8 cellular contexts compared by ENCODE assay signal in genomic region chr2:84946204-84947009, GRCh38. TPM values are rescaled to one million over a fixed set of nuclear protein-coding genes. Genes with fewer than 3 reads are reported as not detected.
DNase-seq lines count a peak whose midpoint lies in the region; ATAC-seq, FAIRE-seq and TF ChIP-seq lines count a peak whose summit lies in the region.

No MANE protein-coding gene starts in this region.

- H3K4me1 Mint-ChIP-seq in CD14-positive monocyte, result peaks cover 39% of the 10 kb centered on the region
- peaks cover 44% of the 10 kb centered on the region for H3K4me1 Mint-ChIP-seq in T-helper 2 cell treated with Interferon-gamma antibody and Interleukin-4, amounts not matched to agents 5 μg/mL and 100 μg/mL, for 36 hours (ENCODE audit: low read depth)

- H3K4me2 ChIP-seq in GM12878 (ENCODE audit: control insufficient read depth, insufficient read depth) (peak overlapping the region; percentile 87), osteoblast (ENCODE audit: insufficient read depth, low read length) (peak overlapping the region; percentile 69)

- no TSS peak for BruUV-seq in GM12878 (replicated peaks; lab: Mats Ljungman, UMichigan)

- no peaks in the 10 kb centered on the region for H3K9me3 ChIP-seq in GM12878 (replicated peaks; ENCODE audit: control insufficient read depth, insufficient read depth, low read length)
- no peaks in the 10 kb centered on the region for H3K9me3 ChIP-seq in osteoblast (ENCODE audit: low read depth, low read length)
- H3K9me3 ChIP-seq in testis, result no peaks in the 10 kb centered on the region

- H3K79me2 ChIP-seq in GM12878 (ENCODE audit: control insufficient read depth, insufficient read depth, low read length) (peaks cover 60% of the 10 kb centered on the region), osteoblast (ENCODE audit: insufficient read depth, low read length) (no peaks in the 10 kb centered on the region)

- H3K4me1 ChIP-seq in GM12878 (ENCODE audit: control insufficient read depth, insufficient read depth, low read length), result peaks cover 31% of the 10 kb centered on the region
- H3K4me1 ChIP-seq in osteoblast (ENCODE audit: insufficient read depth, low read length), result peaks cover 6% of the 10 kb centered on the region
- H3K4me1 ChIP-seq in testis, result no peaks in the 10 kb centered on the region

- no peaks in the 10 kb centered on the region for H3K27me3 ChIP-seq in GM12878 (replicated peaks in 1 of 2; ENCODE audit: control insufficient read depth in 2 of 2, insufficient read depth in 2 of 2, low read length in 1 of 2)
- no peaks in the 10 kb centered on the region for H3K27me3 ChIP-seq in osteoblast (ENCODE audit: insufficient read depth, low read length)
- H3K27me3 ChIP-seq in testis, result no peaks in the 10 kb centered on the region

- TF ChIP-seq CTCF in CD14-positive monocyte (IDR thresholded peaks at IDR 0.05), result no peak
- peak in 2 of 3 experiments; percentile 31 to 39; a peak in 3 of 6 replicates for TF ChIP-seq CTCF in GM12878 (IDR thresholded peaks at IDR 0.05 in 2 of 3, conservative IDR thresholded peaks at IDR 0.05 in 1 of 3; ENCODE audit: control insufficient read depth in 2 of 3, extremely low read depth in 1 of 3, insufficient read depth in 1 of 3, low read depth in 3 of 3, low read length in 3 of 3)
- no peak for TF ChIP-seq CTCF in osteoblast (IDR thresholded peaks at IDR 0.05; ENCODE audit: extremely low read depth, low read depth, low read length)
- TF ChIP-seq CTCF in testis (IDR thresholded peaks at IDR 0.05), result no peak

- intact Hi-C loops in CD14-positive monocyte (cut with micrococcal nuclease), result no loop called here
- intact Hi-C loops in GM12878 (cut with micrococcal nuclease; ENCODE audit: unreplicated experiment), result loop anchor here (1.0 kb wide), 2 partner anchors 19 to 24 kb away; no protein-coding TSS in a partner anchor
- intact Hi-C loops in testis (cut with DNase I; ENCODE audit: low total_unique reads), result no loop called here

- peak overlapping the region; percentile 62 for H3K4me3 ChIP-seq in GM12878
- no peak overlapping the region for H3K4me3 ChIP-seq in osteoblast (ENCODE audit: insufficient read depth, low read length)
- no peak overlapping the region for H3K4me3 ChIP-seq in testis

- TF ChIP-seq POLR2A in GM12878 (IDR thresholded peaks at IDR 0.05; ENCODE audit: low read depth, low read length) (peak; percentile 75), testis (IDR thresholded peaks at IDR 0.05) (no peak)

- peaks cover 0 to 2% (median 0%) of the 10 kb centered on the region in 3 donors for H3K27me3 Mint-ChIP-seq in CD14-positive monocyte (ENCODE audit: low read depth in 3 of 3)
- no peaks in the 10 kb centered on the region for H3K27me3 Mint-ChIP-seq in T-helper 2 cell treated with Interferon-gamma antibody and Interleukin-4, amounts not matched to agents 5 μg/mL and 100 μg/mL, for 36 hours (ENCODE audit: low read depth)

- peak; percentile 8 to 45; a peak in 1 of 4 replicates for TF ChIP-seq EP300 in GM12878 (IDR thresholded peaks at IDR 0.05; ENCODE audit: borderline replicate concordance in 1 of 2, control insufficient read depth in 1 of 2, low read depth in 2 of 2, low read length in 2 of 2)

- in situ Hi-C loops in GM12878 (cut with MboI), result loop anchor here (25.0 kb wide), 1 partner anchor 1491 kb away; the partner anchor contains the start of gene KDM3A

- DNase-seq in CD14-positive monocyte (ENCODE audit: low spot score), result peak; percentile 57
- DNase-seq in T-helper 2 cell treated with Interferon-gamma antibody and Interleukin-4, amounts not matched to agents 5 μg/mL and 100 μg/mL, for 36 hours (ENCODE audit: low spot score), result peak; percentile 85
- peak; percentile 93 for DNase-seq in GM12878 (ENCODE audit: low read depth, low spot score)
- peak; percentile 84 for DNase-seq in osteoblast (ENCODE audit: insufficient read length, low spot score, missing footprints)
- no peak for DNase-seq in testis
- DNase-seq in NCI-H526 treated with DMSO at 0.1 percent for 48 hours (lab: John Stamatoyannopoulos, UW), result no peak

- SMC1A ChIA-PET in GM12878 (lab: Charles Lee; ENCODE audit: uncharacterized antibody, unreplicated experiment), result interaction anchor here (0.6 to 22.1 kb wide), 20 partner anchors 9 to 488 kb away, joined by 3 to 378 read pairs (median 5); partner anchors contain the start of gene KCMF1

- H3K9me3 Mint-ChIP-seq in CD14-positive monocyte, result peaks cover 0 to 2% (median 2%) of the 10 kb centered on the region in 7 donors
- H3K9me3 Mint-ChIP-seq in T-helper 2 cell treated with Interferon-gamma antibody and Interleukin-4, amounts not matched to agents 5 μg/mL and 100 μg/mL, for 36 hours, result no peaks in the 10 kb centered on the region

- RAD21 ChIA-PET in GM12878 (lab: Charles Lee; ENCODE audit: unreplicated experiment), result interaction anchor here (0.7 to 10.8 kb wide), 17 partner anchors 8 to 354 kb away, joined by 3 to 300 read pairs (median 6); partner anchors contain the start of gene KCMF1

- H4K20me1 ChIP-seq in GM12878 (ENCODE audit: control insufficient read depth, insufficient read depth), result no peaks in the 10 kb centered on the region
- H4K20me1 ChIP-seq in osteoblast (ENCODE audit: insufficient read depth, low read length), result no peaks in the 10 kb centered on the region

- peak overlapping the region; percentile 84 to 96 (median 92) for H3K27ac Mint-ChIP-seq in CD14-positive monocyte
- peak overlapping the region; percentile 93 for H3K27ac Mint-ChIP-seq in T-helper 2 cell treated with Interferon-gamma antibody and Interleukin-4, amounts not matched to agents 5 μg/mL and 100 μg/mL, for 36 hours

- H3K36me3 Mint-ChIP-seq in CD14-positive monocyte, result no peaks in the 10 kb centered on the region
- peaks cover 43% of the 10 kb centered on the region for H3K36me3 Mint-ChIP-seq in T-helper 2 cell treated with Interferon-gamma antibody and Interleukin-4, amounts not matched to agents 5 μg/mL and 100 μg/mL, for 36 hours (ENCODE audit: low read depth)

- H3K4me3 Mint-ChIP-seq in CD14-positive monocyte, result peak overlapping the region; percentile 58 to 70
- H3K4me3 Mint-ChIP-seq in T-helper 2 cell treated with Interferon-gamma antibody and Interleukin-4, amounts not matched to agents 5 μg/mL and 100 μg/mL, for 36 hours, result peak overlapping the region; percentile 50

- H3K9ac ChIP-seq in GM12878 (ENCODE audit: control insufficient read depth, insufficient read depth, low read length), result peak overlapping the region; percentile 36; the same call in 1 of the 2 replicates

- FAIRE-seq in GM12878 (lab: Jason Lieb, UNC), result peak; percentile 38

- ATAC-seq in GM19463 (IDR thresholded peaks at IDR 0.05; ENCODE audit: unreplicated experiment) (peak; percentile 62), HG03520 (IDR thresholded peaks at IDR 0.05; ENCODE audit: unreplicated experiment) (peak; percentile 74), GM12878 (peak; percentile 72)

- H2AFZ ChIP-seq in GM12878 (ENCODE audit: control insufficient read depth, low read depth, low read length), result peak overlapping the region; percentile 49
- peak overlapping the region; percentile 93 for H2AFZ ChIP-seq in osteoblast (ENCODE audit: low read length)

- H3K36me3 ChIP-seq in GM12878 (ENCODE audit: control insufficient read depth in 2 of 2, insufficient read depth in 2 of 2, low read length in 1 of 2) (peaks cover 0 to 3% of the 10 kb centered on the region in 2 experiments; a peak in 2 of 4 replicates), osteoblast (ENCODE audit: insufficient read depth, low read length) (no peaks in the 10 kb centered on the region), testis (ENCODE audit: low read depth, missing control alignments) (no peaks in the 10 kb centered on the region)

- CTCF ChIA-PET in GM12878 (lab: Yijun Ruan, JAX), result interaction anchor here (0.7 to 11.7 kb wide), 28 partner anchors 8 to 375 kb away, joined by 3 to 275 read pairs (median 4); partner anchors contain the start of gene KCMF1

- peak; percentile 54 for TF ChIP-seq RAD21 in GM12878 (IDR thresholded peaks at IDR 0.05; ENCODE audit: insufficient read depth, low read depth, low read length)

- H3K27ac ChIP-seq in GM12878 (ENCODE audit: control insufficient read depth, insufficient read depth) (peak overlapping the region; percentile 100), osteoblast (ENCODE audit: low read depth, low read length) (peak overlapping the region; percentile 74), testis (no peak overlapping the region)

- 8% methylated on average over 12 of the region's 12 CpGs for WGBS in GM12878 (ENCODE audit: insufficient coverage, insufficient replicate concordance, low lambda C conversion rate, missing lambda C conversion rate)
- 79 to 82% methylated on average over 9 to 12 of the region's 12 CpGs for WGBS in testis, 2 donors

- POLR2A ChIA-PET in GM12878 (lab: Charles Lee), result interaction anchor here (0.5 to 14.1 kb wide), 20 partner anchors 8 to 680 kb away, joined by 3 to 265 read pairs (median 6); partner anchors contain the start of genes KCMF1 and TMSB10

RNA-seq across cellular contexts. Expression of gene KCMF1, which starts 24.6 kb away (rescaled TPM):
- polyA plus RNA-seq in CD14-positive monocyte (10 to 100 TPM; 22.5 to 28.5 TPM), GM12878 (2011; rRNA removed) (124 and 137 TPM in 2 replicates), GM12878 (2014; fragmentation: Illumina TruSeq; extraction: Trizol) (48.2 and 72.3 TPM in 2 replicates), GM12878 (2014; fragmentation: Nextera tagmentation; extraction: Ambion mirVana) (1 to 10 TPM; 8.4 to 9.8 TPM), GM12878 (2014; rRNA removed) (43.1 and 47.1 TPM in 2 replicates), GM12878 (2016; fragmentation: Nextera tagmentation; extraction: Ambion mirVana) (10 to 100 TPM; 27.2 to 30.6 TPM), testis (ENCODE audit: insufficient read depth, low read depth, low replicate concordance) (141 TPM)
- 33.2 and 42.8 TPM in 2 replicates for total RNA-seq in GM12878 (2013; cell fraction: nucleolus; rRNA removed)
- total RNA-seq in GM12878 (2014; rRNA removed) (38.8 and 45.1 TPM in 2 replicates), GM12878 (2014; rRNA removed; fragmentation: Illumina TruSeq; extraction: Trizol) (48.2 and 51.8 TPM in 2 replicates), GM12878 (2021) (77.1 and 82.5 TPM in 2 replicates), osteoblast (68.7 and 74.2 TPM in 2 replicates), testis (10 to 100 TPM; 53.9 to 56.9 TPM)
- polyA plus RNA-seq in GM12878 (2011; ENCODE audit: low read depth), result 20.8 TPM
- polyA plus RNA-seq in GM12878 (2011; cell fraction: cytosol; rRNA removed), result 57.2 and 79.4 TPM in 2 replicates
- polyA plus RNA-seq in GM12878 (2011; cell fraction: nucleus; rRNA removed), result 49.0 and 62.0 TPM in 2 replicates
- polyA plus RNA-seq in GM12878 (2012), result 39.3 and 61.9 TPM in 2 replicates
- polyA minus RNA-seq in GM12878 (2011; rRNA and poly(A)+ RNA removed), result 67.5 and 162 TPM in 2 replicates
- polyA minus RNA-seq in GM12878 (2011; cell fraction: cytosol; rRNA and poly(A)+ RNA removed), result 26.2 and 45.2 TPM in 2 replicates
- 12.5 and 16.6 TPM in 2 replicates for polyA minus RNA-seq in GM12878 (2011; cell fraction: nucleus; rRNA and poly(A)+ RNA removed)

RNA-seq across cellular contexts. Expression of gene TMSB10, which starts 41.0 kb away (rescaled TPM):
- 1,000 to 10,000 TPM; 5,130 to 6,847 TPM for polyA plus RNA-seq in CD14-positive monocyte
- 67.1 and 76.3 TPM in 2 replicates for total RNA-seq in GM12878 (2013; cell fraction: nucleolus; rRNA removed)
- 3,507 and 4,221 TPM in 2 replicates for total RNA-seq in GM12878 (2014; rRNA removed)
- total RNA-seq in GM12878 (2014; rRNA removed; fragmentation: Illumina TruSeq; extraction: Trizol), result 4,753 and 4,822 TPM in 2 replicates
- total RNA-seq in GM12878 (2021), result 2,058 and 2,139 TPM in 2 replicates
- 6,013 TPM for polyA plus RNA-seq in GM12878 (2011; ENCODE audit: low read depth)
- polyA plus RNA-seq in GM12878 (2011; rRNA removed), result 1,406 and 1,750 TPM in 2 replicates
- polyA plus RNA-seq in GM12878 (2011; cell fraction: cytosol; rRNA removed), result 3,271 and 3,283 TPM in 2 replicates
- polyA plus RNA-seq in GM12878 (2011; cell fraction: nucleus; rRNA removed), result 1,725 and 2,378 TPM in 2 replicates
- 2,269 and 3,344 TPM in 2 replicates for polyA plus RNA-seq in GM12878 (2012)
- 3,467 and 4,619 TPM in 2 replicates for polyA plus RNA-seq in GM12878 (2014; fragmentation: Illumina TruSeq; extraction: Trizol)
- 1,000 to 10,000 TPM; 2,817 to 3,116 TPM for polyA plus RNA-seq in GM12878 (2014; fragmentation: Nextera tagmentation; extraction: Ambion mirVana)
- 3,894 and 4,860 TPM in 2 replicates for polyA plus RNA-seq in GM12878 (2014; rRNA removed)
- polyA plus RNA-seq in GM12878 (2016; fragmentation: Nextera tagmentation; extraction: Ambion mirVana), result 1,000 to 10,000 TPM; 3,322 to 3,441 TPM
- 292 and 578 TPM in 2 replicates for polyA minus RNA-seq in GM12878 (2011; rRNA and poly(A)+ RNA removed)
- polyA minus RNA-seq in GM12878 (2011; cell fraction: cytosol; rRNA and poly(A)+ RNA removed), result 348 and 356 TPM in 2 replicates
- polyA minus RNA-seq in GM12878 (2011; cell fraction: nucleus; rRNA and poly(A)+ RNA removed), result 66.1 and 66.3 TPM in 2 replicates
- total RNA-seq in osteoblast, result 3,633 and 4,065 TPM in 2 replicates
- 1,000 to 10,000 TPM; 2,819 to 3,571 TPM for total RNA-seq in testis
- 1,824 TPM for polyA plus RNA-seq in testis (ENCODE audit: insufficient read depth, low read depth, low replicate concordance)

Comparison
In these comparisons a context has a peak if more than half of its experiments do, and no peak if none do; other contexts are left out.
1. DNase-seq: peak in CD14-positive monocyte (single experiment), T-helper 2 cell treated with Interferon-gamma antibody and Interleukin-4, amounts not matched to agents 5 μg/mL and 100 μg/mL, for 36 hours (single experiment), GM12878 (single experiment) and osteoblast (single experiment); none in testis (single experiment) and NCI-H526 treated with DMSO at 0.1 percent for 48 hours (single experiment).
2. CTCF ChIP-seq: peak in GM12878 (2 of 3); none in CD14-positive monocyte (single experiment), osteoblast (single experiment) and testis (0 of 3).
3. H3K27ac ChIP-seq: peak in GM12878 (single experiment) and osteoblast (single experiment); none in testis (0 of 2).
4. Peak in every context shown above with its lines, with median percentiles within 50 percentile points of each other: ATAC-seq.